Comparison of ENCODE assay signal across 17 cellular contexts in the genomic region with DNA sequence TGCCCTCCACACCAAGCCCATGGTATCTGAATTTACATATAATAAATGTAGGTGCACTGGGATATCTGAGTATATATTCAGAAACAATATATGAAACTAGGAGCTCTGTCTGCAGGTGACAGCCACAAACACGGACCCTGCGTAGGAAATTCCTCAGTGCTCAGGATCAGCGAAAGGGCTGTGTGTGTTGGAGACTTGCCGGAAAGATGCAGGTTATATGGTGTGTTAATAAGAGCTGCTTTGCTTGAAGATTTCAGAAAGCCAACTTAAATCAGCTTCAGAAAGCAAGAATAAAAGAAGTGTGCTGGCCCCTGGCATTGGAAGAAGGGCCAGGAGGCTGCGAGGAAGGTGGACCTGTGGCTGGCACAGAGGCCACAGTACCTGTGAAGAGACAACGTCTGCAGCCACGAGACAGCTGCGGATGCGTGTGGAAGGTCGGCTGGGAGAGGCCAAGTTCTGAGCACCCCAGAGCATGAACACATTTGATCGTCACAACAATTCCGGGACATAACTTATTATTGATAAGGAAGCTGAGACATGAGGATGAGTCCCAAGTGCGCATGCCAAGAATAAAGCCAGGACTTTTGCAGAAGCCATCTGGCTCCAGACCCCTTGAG.
"Had no signal": no experiment of that assay in that cellular context is flagged by ENCODE, and none has a peak within 500 bp of the region (broad histone marks: within the 10 kb centered on the region; RNA-seq: fewer than 3 reads in every experiment).

No MANE protein-coding gene starts in this region.

- DNase-seq: activated CD4-positive, alpha-beta T cell treated with anti-CD3 and anti-CD28 coated beads, Interleukin-2, amount 10 ng/mL, durations not matched to agents 24 days and 14 days; activated naive CD8-positive, alpha-beta T cell treated with anti-CD3 and anti-CD28 coated beads for 36 hours; activated T-cell treated with anti-CD3 and anti-CD28 coated beads, Interleukin-2, amount 50 U/mL, for 1 hour; dermis blood vessel endothelial cell; immature natural killer cell; mammary epithelial cell; mucosa of descending colon; T-helper 2 cell; transverse colon had no signal

- H3K4me3 Mint-ChIP-seq: activated CD4-positive, alpha-beta T cell treated with anti-CD3 and anti-CD28 coated beads, Interleukin-2, amount 10 ng/mL, durations not matched to agents 24 days and 14 days; activated naive CD8-positive, alpha-beta T cell treated with anti-CD3 and anti-CD28 coated beads for 36 hours; brain; immature natural killer cell; WTC11 had no signal

- H3K4me1 ChIP-seq: SJSA1, transverse colon had no signal

- H3K27me3 ChIP-seq: SJSA1 had no signal

- H3K9me3 ChIP-seq: mucosa of descending colon, neutrophil, transverse colon had no signal

- H3K27ac ChIP-seq: neutrophil, RWPE1, SJSA1, transverse colon had no signal

- H3K36me3 Mint-ChIP-seq: activated naive CD8-positive, alpha-beta T cell treated with anti-CD3 and anti-CD28 coated beads for 36 hours; brain; WTC11 had no signal

- H3K4me3 ChIP-seq: mucosa of descending colon, SJSA1, transverse colon had no signal

- H3K36me3 ChIP-seq: neutrophil, SJSA1, transverse colon had no signal

- H3K27me3 Mint-ChIP-seq: activated naive CD8-positive, alpha-beta T cell treated with anti-CD3 and anti-CD28 coated beads for 36 hours had no signal

- H3K27ac Mint-ChIP-seq: activated CD4-positive, alpha-beta T cell treated with anti-CD3 and anti-CD28 coated beads, Interleukin-2, amount 10 ng/mL, durations not matched to agents 24 days and 14 days; activated naive CD8-positive, alpha-beta T cell treated with anti-CD3 and anti-CD28 coated beads for 36 hours; activated T-helper 2 cell treated with anti-CD3 and anti-CD28 coated beads, Interferon-gamma antibody, Interleukin-2, Interleukin-4, amounts not matched to agents 10 μg/mL and 5 μg/mL and 100 μg/mL, durations not matched to agents 14 hours and 24 hours and 36 hours; naive thymus-derived CD4-positive, alpha-beta T cell; WTC11 had no signal

- H3K4me1 Mint-ChIP-seq: activated CD4-positive, alpha-beta T cell treated with anti-CD3 and anti-CD28 coated beads, Interleukin-2, amount 10 ng/mL, durations not matched to agents 24 days and 14 days; brain; WTC11 had no signal

- ATAC-seq: left colon; mucosa of descending colon; naive thymus-derived CD4-positive, alpha-beta T cell; WTC11 had no signal

- H3K9me3 Mint-ChIP-seq: activated CD4-positive, alpha-beta T cell treated with anti-CD3 and anti-CD28 coated beads, Interleukin-2, amount 10 ng/mL, durations not matched to agents 24 days and 14 days; activated naive CD8-positive, alpha-beta T cell treated with anti-CD3 and anti-CD28 coated beads for 36 hours; activated T-helper 2 cell treated with anti-CD3 and anti-CD28 coated beads, Interferon-gamma antibody, Interleukin-2, Interleukin-4, amounts not matched to agents 10 μg/mL and 5 μg/mL and 100 μg/mL, durations not matched to agents 14 hours and 24 hours and 36 hours had no signal
